Comparison of ENCODE assay signal across 8 cellular contexts in genomic region chr6:36735110-36735971, GRCh38. TPM values are rescaled to one million over a fixed set of nuclear protein-coding genes. Genes with fewer than 3 reads are reported as not detected.
DNase-seq lines count a peak whose midpoint lies in the region; ATAC-seq, FAIRE-seq and TF ChIP-seq lines count a peak whose summit lies in the region.

No MANE protein-coding gene starts in this region.

- no peaks in the 10 kb centered on the region for H3K9me2 ChIP-seq in OCI-LY1 (ENCODE audit: low read depth, low read length)

- ATAC-seq in aorta (ENCODE audit: low FRiP score), result peak; percentile 93

- peak; percentile 98 for FAIRE-seq in GM12891 (lab: Jason Lieb, UNC)

- no peaks in the 10 kb centered on the region for H4K20me1 ChIP-seq in OCI-LY1 (ENCODE audit: insufficient read depth, low read length)

- TF ChIP-seq CTCF in OCI-LY1 (IDR thresholded peaks at IDR 0.05; ENCODE audit: low read length), result no peak
- no peak for TF ChIP-seq CTCF in coronary artery (IDR thresholded peaks at IDR 0.05)

- H3K9ac ChIP-seq in OCI-LY1 (ENCODE audit: low read length), result no peak overlapping the region

- no peaks in the 10 kb centered on the region for H3F3A ChIP-seq in OCI-LY1 (ENCODE audit: insufficient read depth, low read length)

- H3K27ac ChIP-seq in OCI-LY1 (ENCODE audit: low read depth, low read length, poor library complexity, severe bottlenecking) (no peak overlapping the region), coronary artery (peak overlapping the region; percentile 88 to 89), aorta (ENCODE audit: low read depth in 1 of 2, low read length in 2 of 2) (peak overlapping the region in 1 of 2 donors; percentile 34)

- no peaks in the 10 kb centered on the region for H3K79me2 ChIP-seq in OCI-LY1 (ENCODE audit: insufficient read depth, low read length)

- H3K36me3 ChIP-seq in OCI-LY1 (ENCODE audit: insufficient read depth, low read length) (no peaks in the 10 kb centered on the region), aorta (ENCODE audit: control insufficient read depth in 1 of 2, insufficient read depth in 2 of 2, low read length in 1 of 2) (no peaks in the 10 kb centered on the region)

- peak overlapping the region; percentile 13; the same call in 1 of the 2 replicates for H3K4me2 ChIP-seq in OCI-LY1 (ENCODE audit: low read length)

- H3K27me3 ChIP-seq in OCI-LY1 (ENCODE audit: insufficient read depth, low read length), result 0 out of 2 replicates have a peak, but pooled peaks cover 3% of the 10 kb centered on the region
- H3K27me3 ChIP-seq in aorta (ENCODE audit: control insufficient read depth in 1 of 2, insufficient read depth in 2 of 2, low read length in 1 of 2), result no peaks in the 10 kb centered on the region

- H2AFZ ChIP-seq in OCI-LY1 (ENCODE audit: low read length), result no peak overlapping the region

- H3K9me3 ChIP-seq in OCI-LY1 (ENCODE audit: low read length) (no peaks in the 10 kb centered on the region), aorta (ENCODE audit: control insufficient read depth, low read length) (no peaks in the 10 kb centered on the region)

- DNase-seq in GM12891 (ENCODE audit: insufficient read length, low spot score) (peak; percentile 41), coronary artery (ENCODE audit: low spot score) (peak; percentile 93), mesenteric fat pad (ENCODE audit: low spot score) (peak; percentile 93), aorta (peak; percentile 93 to 94), HuH-7 (ENCODE audit: low spot score) (no peak), amniotic stem cell (lab: John Stamatoyannopoulos, UW) (no peak), HK-2 (ENCODE audit: unreplicated experiment) (no peak)

- TF ChIP-seq POLR2A in GM12891 (IDR thresholded peaks at IDR 0.05; ENCODE audit: low read depth, low read length), result no peak

- H3K4me3 ChIP-seq in OCI-LY1 (ENCODE audit: low read depth, low read length, poor library complexity, severe bottlenecking) (no peak overlapping the region), coronary artery (peak overlapping the region; percentile 63), aorta (ENCODE audit: low read length in 2 of 2) (peak overlapping the region in 1 of 2 donors; percentile 14)

- peaks cover 10% of the 10 kb centered on the region for H3K4me1 ChIP-seq in OCI-LY1 (ENCODE audit: insufficient read depth, low read length, severe bottlenecking)
- no peaks in the 10 kb centered on the region for H3K4me1 ChIP-seq in aorta (ENCODE audit: control insufficient read depth in 1 of 2, insufficient read depth in 2 of 2, low read length in 2 of 2)

- 3 to 5% methylated on average over 23 of the region's 23 CpGs for WGBS in aorta, 2 donors

- intact Hi-C loops in aorta (cut with DNase I), result no loop called here

TF ChIP-seq in GM12891, 5 proteins besides CTCF, POLR2A, EP300 and RAD21:
- TF ChIP-seq TAF1 (IDR thresholded peaks at IDR 0.05; ENCODE audit: low read depth, low read length), result no peak
- no peak for TF ChIP-seq POU2F2 (IDR thresholded peaks at IDR 0.05; ENCODE audit: low read depth, low read length)
- no peak for TF ChIP-seq SPI1 (IDR thresholded peaks at IDR 0.05; ENCODE audit: low read depth, low read length)
- TF ChIP-seq POLR2AphosphoS5 (IDR thresholded peaks at IDR 0.05; ENCODE audit: low read depth, low read length), result no peak
- TF ChIP-seq PAX5 (IDR thresholded peaks at IDR 0.05; ENCODE audit: insufficient read depth, low read length, severe bottlenecking), result no peak
TF ChIP-seq in GM12891: peak in this region for 0.

RNA-seq across cellular contexts. Expression of gene RAB44, which starts 37.7 kb away (rescaled TPM):
- 0.10 TPM for polyA plus RNA-seq in GM12891 (2012; ENCODE audit: low read depth, missing spikeins)
- total RNA-seq in mesenteric fat pad (0.35 TPM), aorta (under 1 TPM; 0.29 to 0.66 TPM)
- not detected for polyA plus RNA-seq in aorta

RNA-seq across cellular contexts. Expression of gene CDKN1A, which starts 56.8 kb away (rescaled TPM):
- polyA plus RNA-seq in GM12891 (2012; ENCODE audit: low read depth, missing spikeins), result 206 TPM
- total RNA-seq in mesenteric fat pad (245 TPM), aorta (100 to 1,000 TPM; 132 to 296 TPM)
- 100 to 1,000 TPM; 133 to 149 TPM for polyA plus RNA-seq in aorta

Comparison
In these comparisons a context has a peak if more than half of its experiments do, and no peak if none do; other contexts are left out.
1. DNase-seq: peak in GM12891 (single experiment), coronary artery (single experiment), mesenteric fat pad (single experiment) and aorta (2 of 2); none in HuH-7 (single experiment), amniotic stem cell (single experiment) and HK-2 (single experiment).